In genomic region chr2:203748331-203749126, GRCh38 we compare ENCODE assay signal across 28 cellular contexts. TPM values are rescaled to one million over a fixed set of nuclear protein-coding genes. Genes with fewer than 3 reads are reported as not detected.
DNase-seq lines count a peak whose midpoint lies in the region; ATAC-seq, FAIRE-seq and TF ChIP-seq lines count a peak whose summit lies in the region.
"Had no signal": no experiment of that assay in that cellular context is flagged by ENCODE, and none has a peak within 500 bp of the region (broad histone marks: within the 10 kb centered on the region; RNA-seq: fewer than 3 reads in every experiment).

No MANE protein-coding gene starts in this region.

- peaks cover 9% of the 10 kb centered on the region for H3K9me3 Mint-ChIP-seq in T-helper 1 cell treated with Interleukin-12 subunit alpha and Interleukin-12 subunit beta and Interleukin-4 antibody, amounts not matched to agents 30 μg/mL and 1 μg/mL, for 36 hours
- H3K9me3 Mint-ChIP-seq in activated naive CD4-positive, alpha-beta T cell treated with anti-CD3 and anti-CD28 coated beads, Interleukin-2, amount 50 U/mL, for 24 hours = peaks cover 8% of the 10 kb centered on the region
- peaks cover 15% of the 10 kb centered on the region for H3K9me3 Mint-ChIP-seq in activated T-helper 2 cell treated with anti-CD3 and anti-CD28 coated beads, Interferon-gamma antibody, Interleukin-2, Interleukin-4, amounts not matched to agents 10 μg/mL and 5 μg/mL and 100 μg/mL, durations not matched to agents 14 hours and 24 hours and 36 hours

- no peaks in the 10 kb centered on the region for H3K27me3 Mint-ChIP-seq in T-helper 1 cell treated with Interleukin-12 subunit alpha and Interleukin-12 subunit beta and Interleukin-4 antibody, amounts not matched to agents 30 μg/mL and 1 μg/mL, for 36 hours (ENCODE audit: low read depth)
- H3K27me3 Mint-ChIP-seq in activated naive CD4-positive, alpha-beta T cell treated with anti-CD3 and anti-CD28 coated beads, Interleukin-2, amount 50 U/mL, for 24 hours = no peaks in the 10 kb centered on the region
- H3K27me3 Mint-ChIP-seq in activated T-helper 2 cell treated with anti-CD3 and anti-CD28 coated beads, Interferon-gamma antibody, Interleukin-2, Interleukin-4, amounts not matched to agents 10 μg/mL and 5 μg/mL and 100 μg/mL, durations not matched to agents 14 hours and 24 hours and 36 hours (ENCODE audit: low read depth) = no peaks in the 10 kb centered on the region
- H3K27me3 Mint-ChIP-seq: brain had no signal

- H3K4me1 Mint-ChIP-seq in T-helper 1 cell treated with Interleukin-12 subunit alpha and Interleukin-12 subunit beta and Interleukin-4 antibody, amounts not matched to agents 30 μg/mL and 1 μg/mL, for 36 hours (ENCODE audit: low read depth) = peaks cover 43% of the 10 kb centered on the region
- peaks cover 75% of the 10 kb centered on the region for H3K4me1 Mint-ChIP-seq in activated naive CD4-positive, alpha-beta T cell treated with anti-CD3 and anti-CD28 coated beads, Interleukin-2, amount 50 U/mL, for 24 hours
- peaks cover 52% of the 10 kb centered on the region for H3K4me1 Mint-ChIP-seq in activated T-helper 2 cell treated with anti-CD3 and anti-CD28 coated beads, Interferon-gamma antibody, Interleukin-2, Interleukin-4, amounts not matched to agents 10 μg/mL and 5 μg/mL and 100 μg/mL, durations not matched to agents 14 hours and 24 hours and 36 hours (ENCODE audit: low read depth)
- H3K4me1 Mint-ChIP-seq: brain, nephron progenitor cell had no signal

- H3K36me3 ChIP-seq in pancreas = no peaks in the 10 kb centered on the region
- H3K36me3 ChIP-seq: adrenal gland, tibial nerve had no signal

- H3K4me3 ChIP-seq in pancreas = no peak overlapping the region
- H3K4me3 ChIP-seq: adrenal gland, GM23248, tibial nerve had no signal

- H3K36me3 Mint-ChIP-seq in T-helper 1 cell treated with Interleukin-12 subunit alpha and Interleukin-12 subunit beta and Interleukin-4 antibody, amounts not matched to agents 30 μg/mL and 1 μg/mL, for 36 hours (ENCODE audit: low read depth) = peaks cover 47% of the 10 kb centered on the region
- peaks cover 14% of the 10 kb centered on the region for H3K36me3 Mint-ChIP-seq in activated naive CD4-positive, alpha-beta T cell treated with anti-CD3 and anti-CD28 coated beads, Interleukin-2, amount 50 U/mL, for 24 hours
- peaks cover 65% of the 10 kb centered on the region for H3K36me3 Mint-ChIP-seq in activated T-helper 2 cell treated with anti-CD3 and anti-CD28 coated beads, Interferon-gamma antibody, Interleukin-2, Interleukin-4, amounts not matched to agents 10 μg/mL and 5 μg/mL and 100 μg/mL, durations not matched to agents 14 hours and 24 hours and 36 hours (ENCODE audit: low read depth)
- H3K36me3 Mint-ChIP-seq: brain, CD14-positive monocyte had no signal

- peaks cover 0 to 4% (median 0%) of the 10 kb centered on the region in 4 donors for H3K27me3 ChIP-seq in pancreas
- H3K27me3 ChIP-seq: adrenal gland, tibial nerve had no signal

- peak; percentile 58 for ATAC-seq in stimulated activated naive CD8-positive, alpha-beta T cell treated with anti-CD3 and anti-CD28 coated beads, Interleukin-15, Interleukin-2, amounts not matched to agents 100 U/mL and 50 U/mL, for 24 hours
- no peak for ATAC-seq in GM19328 (IDR thresholded peaks at IDR 0.05; ENCODE audit: unreplicated experiment)
- ATAC-seq in pancreas = no peak

- intact Hi-C loops in activated T-helper 2 cell treated with anti-CD3 and anti-CD28 coated beads, Interferon-gamma antibody, Interleukin-2, Interleukin-4, amounts not matched to agents 10 μg/mL and 5 μg/mL and 100 μg/mL, durations not matched to agents 14 hours and 24 hours and 36 hours (cut with micrococcal nuclease) = no loop called here
- intact Hi-C loops in pancreas (cut with DNase I) = no loop called here

- H3K4me1 ChIP-seq in pancreas = no peaks in the 10 kb centered on the region
- H3K4me1 ChIP-seq: adrenal gland had no signal

- no peak for TF ChIP-seq CTCF in pancreas (IDR thresholded peaks at IDR 0.05)

- H3K27ac Mint-ChIP-seq in T-helper 1 cell treated with Interleukin-12 subunit alpha and Interleukin-12 subunit beta and Interleukin-4 antibody, amounts not matched to agents 30 μg/mL and 1 μg/mL, for 36 hours = peak overlapping the region; percentile 70
- peak overlapping the region; percentile 70 for H3K27ac Mint-ChIP-seq in activated naive CD4-positive, alpha-beta T cell treated with anti-CD3 and anti-CD28 coated beads, Interleukin-2, amount 50 U/mL, for 24 hours
- peak overlapping the region; percentile 74 for H3K27ac Mint-ChIP-seq in activated T-helper 2 cell treated with anti-CD3 and anti-CD28 coated beads, Interferon-gamma antibody, Interleukin-2, Interleukin-4, amounts not matched to agents 10 μg/mL and 5 μg/mL and 100 μg/mL, durations not matched to agents 14 hours and 24 hours and 36 hours
- H3K27ac Mint-ChIP-seq: brain, nephron progenitor cell had no signal

- WGBS in pancreas, 2 donors = 89 to 91% methylated on average over 4 of the region's 4 CpGs

- no peak for DNase-seq in T-helper 1 cell
- DNase-seq in activated naive CD4-positive, alpha-beta T cell treated with Interleukin-2 at 50 U/mL for 16 hours = no peak
- no peak for DNase-seq in activated T-helper 2 cell treated with anti-CD3 and anti-CD28 coated beads, Interferon-gamma antibody, Interleukin-2, Interleukin-4, amounts not matched to agents 10 μg/mL and 5 μg/mL and 100 μg/mL, durations not matched to agents 14 hours and 24 hours and 36 hours (ENCODE audit: low spot score)
- no peak for DNase-seq in stimulated activated naive CD8-positive, alpha-beta T cell treated with anti-CD3 and anti-CD28 coated beads, Interleukin-15, Interleukin-2, amounts not matched to agents 100 U/mL and 50 U/mL, for 24 hours
- no peak for DNase-seq in pancreas
- DNase-seq: activated CD4-positive, alpha-beta T cell treated with anti-CD3 and anti-CD28 coated beads, Interleukin-2, amount 50 U/mL, for 4 hours; adrenal gland; DMS 273 treated with DMSO at 0.1 percent for 48 hours; GM23248; Karpas-422; NCI-H1436; NCI-H2081 treated with DMSO at 0.1 percent for 48 hours; NCI-H748 treated with DMSO at 0.1 percent for 48 hours; nephron progenitor cell had no signal

- no peak for FAIRE-seq in pancreas (lab: Jason Lieb, UNC)
- FAIRE-seq: GM12891, keratinocyte had no signal

- no peaks in the 10 kb centered on the region for H3K9me3 ChIP-seq in pancreas
- H3K9me3 ChIP-seq: adrenal gland, tibial nerve had no signal

- peak overlapping the region; percentile 20 for H3K4me3 Mint-ChIP-seq in T-helper 1 cell treated with Interleukin-12 subunit alpha and Interleukin-12 subunit beta and Interleukin-4 antibody, amounts not matched to agents 30 μg/mL and 1 μg/mL, for 36 hours
- peak overlapping the region; percentile 69 for H3K4me3 Mint-ChIP-seq in activated naive CD4-positive, alpha-beta T cell treated with anti-CD3 and anti-CD28 coated beads, Interleukin-2, amount 50 U/mL, for 24 hours
- peak overlapping the region; percentile 22 for H3K4me3 Mint-ChIP-seq in activated T-helper 2 cell treated with anti-CD3 and anti-CD28 coated beads, Interferon-gamma antibody, Interleukin-2, Interleukin-4, amounts not matched to agents 10 μg/mL and 5 μg/mL and 100 μg/mL, durations not matched to agents 14 hours and 24 hours and 36 hours (ENCODE audit: low read depth)
- H3K4me3 Mint-ChIP-seq: brain, CD14-positive monocyte, nephron progenitor cell had no signal

- H3K27ac ChIP-seq in pancreas = no peak overlapping the region
- H3K27ac ChIP-seq: 22Rv1, adrenal gland, GM23248, HL-60, RWPE1, tibial nerve had no signal

RNA-seq across cellular contexts. Expression of gene CD28, which starts 42.1 kb away (rescaled TPM):
- total RNA-seq in activated T-helper 2 cell treated with anti-CD3 and anti-CD28 coated beads, Interferon-gamma antibody, Interleukin-2, Interleukin-4, amounts not matched to agents 10 μg/mL and 5 μg/mL and 100 μg/mL, durations not matched to agents 14 hours and 24 hours and 36 hours = 53.6 and 59.3 TPM in 2 replicates
- under 1 TPM; 0.21 to 0.63 (median 0.30) TPM for total RNA-seq in pancreas
- under 1 TPM in 1 of 2 donors, not detected in 1; 0.08 TPM for polyA plus RNA-seq in pancreas
- total RNA-seq: osteocyte, renal cortical epithelial cell, SK-MEL-5 had no signal

Comparison
In these comparisons a context has a peak if more than half of its experiments do, and no peak if none do; other contexts are left out.
1. RNA of gene CD28, which starts 42.1 kb away (total RNA-seq): 53.6 to 59.3 TPM in activated T-helper 2 cell treated with anti-CD3 and anti-CD28 coated beads, Interferon-gamma antibody, Interleukin-2, Interleukin-4, amounts not matched to agents 10 μg/mL and 5 μg/mL and 100 μg/mL, durations not matched to agents 14 hours and 24 hours and 36 hours; 0.21 to 0.63 TPM in pancreas; every median in the first group is over 10 times any median in the second.
2. Peak in every context shown above with its lines, with median percentiles within 50 percentile points of each other: H3K27ac Mint-ChIP-seq and H3K4me3 Mint-ChIP-seq.